ENCODE assay signal across 9 cellular contexts in genomic region chr6:88380083-88380482, GRCh38.
DNase-seq lines count a peak whose midpoint lies in the region; FAIRE-seq and TF ChIP-seq lines count a peak whose summit lies in the region.
"Had no signal": no experiment of that assay in that cellular context is flagged by ENCODE, and none has a peak within 500 bp of the region (broad histone marks: within the 10 kb centered on the region; RNA-seq: fewer than 3 reads in every experiment).

No MANE protein-coding gene starts in this region.

- TF ChIP-seq CTCF in foreskin fibroblast (IDR thresholded peaks at IDR 0.05; ENCODE audit: low read depth, low read length), result no peak

- no peak for FAIRE-seq in GM12891 (lab: Jason Lieb, UNC)

- DNase-seq in GM03348 (ENCODE audit: low spot score) (peak; percentile 77), SKM-1 treated with dmso at 0.1 percent for 144 hours (lab: John Stamatoyannopoulos, UW; ENCODE audit: unreplicated experiment) (peak; percentile 5), foreskin fibroblast (peak; percentile 77 to 88), posterior vena cava (ENCODE audit: low spot score) (peak; percentile 84), COLO668 (lab: John Stamatoyannopoulos, UW; ENCODE audit: unreplicated experiment) (no peak), GM12891 (ENCODE audit: insufficient read length, low spot score) (no peak), NCI-H1105 (lab: John Stamatoyannopoulos, UW) (no peak)
- DNase-seq in activated naive CD4-positive, alpha-beta T cell treated with Interleukin-2 at 50 U/mL for 16 hours, result no peak
- DNase-seq: activated CD4-positive, CD25-positive, alpha-beta regulatory T cell treated with anti-CD3 and anti-CD28 coated beads, Interleukin-2, amount 50 U/mL, for 72 hours had no signal

- no peak for TF ChIP-seq POLR2A in GM12891 (IDR thresholded peaks at IDR 0.05; ENCODE audit: low read depth, low read length)

- intact Hi-C loops in posterior vena cava (cut with DNase I), result no loop called here

- no peak overlapping the region for H3K4me3 ChIP-seq in foreskin fibroblast (ENCODE audit: low read depth in 1 of 2, low read length in 2 of 2)

TF ChIP-seq in GM12891, 5 proteins besides CTCF, POLR2A, EP300 and RAD21:
- TF ChIP-seq SPI1 (IDR thresholded peaks at IDR 0.05; ENCODE audit: low read depth, low read length), result no peak
- no peak for TF ChIP-seq POLR2AphosphoS5 (IDR thresholded peaks at IDR 0.05; ENCODE audit: low read depth, low read length)
- TF ChIP-seq TAF1 (IDR thresholded peaks at IDR 0.05; ENCODE audit: low read depth, low read length), result no peak
- no peak for TF ChIP-seq PAX5 (IDR thresholded peaks at IDR 0.05; ENCODE audit: insufficient read depth, low read length, severe bottlenecking)

Comparison
In these comparisons a context has a peak if more than half of its experiments do, and no peak if none do; other contexts are left out.
1. DNase-seq: peak in GM03348 (single experiment), SKM-1 treated with dmso at 0.1 percent for 144 hours (single experiment), foreskin fibroblast (2 of 2) and posterior vena cava (single experiment); none in activated naive CD4-positive, alpha-beta T cell treated with Interleukin-2 at 50 U/mL for 16 hours (single experiment), COLO668 (single experiment), GM12891 (single experiment) and NCI-H1105 (single experiment).